1 cellular context compared by ENCODE assay signal in the genomic region with DNA sequence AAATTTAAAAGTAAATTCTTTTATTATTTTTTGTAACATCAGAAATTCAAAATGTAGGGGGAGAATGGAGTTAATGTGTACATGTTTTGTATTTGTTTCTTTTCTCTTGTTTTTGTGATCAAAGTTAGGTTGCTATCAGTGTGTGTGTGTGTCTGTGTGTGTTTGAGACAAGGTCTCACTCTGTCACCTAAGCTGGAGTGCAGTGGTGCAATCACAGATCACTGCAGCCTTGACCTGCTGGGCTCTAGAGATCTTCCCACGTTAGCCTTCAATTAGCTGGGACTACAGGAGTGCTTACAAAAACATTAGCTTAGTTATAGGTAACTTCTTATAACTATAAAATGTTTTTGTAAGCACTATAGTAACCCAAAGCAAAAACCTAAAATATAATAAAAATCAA.
A peak's percentile ranks its signal among the peaks of the same experiment; 100 is the strongest.
TF ChIP-seq lines count a peak whose summit lies in the region.

No MANE protein-coding gene starts in this region.

TF ChIP-seq in HepG2, 621 proteins besides CTCF, POLR2A, EP300 and RAD21 (continued from another document and continues in another):
- 0 out of 2 replicates have a peak, but pooled peaks have one; percentile 23 for TF ChIP-seq MEF2D (CRISPR knock-in tag; IDR thresholded peaks at IDR 0.05)
- peak; percentile 71 to 83; a peak in 3 of 4 replicates for TF ChIP-seq NR2F1 (CRISPR knock-in tag; IDR thresholded peaks at IDR 0.05)
- TF ChIP-seq KLF15 (CRISPR knock-in tag; IDR thresholded peaks at IDR 0.05; ENCODE audit: borderline replicate concordance): no peak
- TF ChIP-seq MED1 (CRISPR knock-in tag; IDR thresholded peaks at IDR 0.05): peak; percentile 66
- TF ChIP-seq HDAC2 (CRISPR knock-in tag; IDR thresholded peaks at IDR 0.05): 0 out of 2 replicates have a peak, but pooled peaks have one; percentile 38
- TF ChIP-seq MNT (IDR thresholded peaks at IDR 0.05): no peak
- TF ChIP-seq PBX2 (CRISPR knock-in tag; IDR thresholded peaks at IDR 0.05): no peak
- TF ChIP-seq JUNB (CRISPR knock-in tag; IDR thresholded peaks at IDR 0.05; ENCODE audit: borderline replicate concordance): no peak
- TF ChIP-seq, protein P1, sequence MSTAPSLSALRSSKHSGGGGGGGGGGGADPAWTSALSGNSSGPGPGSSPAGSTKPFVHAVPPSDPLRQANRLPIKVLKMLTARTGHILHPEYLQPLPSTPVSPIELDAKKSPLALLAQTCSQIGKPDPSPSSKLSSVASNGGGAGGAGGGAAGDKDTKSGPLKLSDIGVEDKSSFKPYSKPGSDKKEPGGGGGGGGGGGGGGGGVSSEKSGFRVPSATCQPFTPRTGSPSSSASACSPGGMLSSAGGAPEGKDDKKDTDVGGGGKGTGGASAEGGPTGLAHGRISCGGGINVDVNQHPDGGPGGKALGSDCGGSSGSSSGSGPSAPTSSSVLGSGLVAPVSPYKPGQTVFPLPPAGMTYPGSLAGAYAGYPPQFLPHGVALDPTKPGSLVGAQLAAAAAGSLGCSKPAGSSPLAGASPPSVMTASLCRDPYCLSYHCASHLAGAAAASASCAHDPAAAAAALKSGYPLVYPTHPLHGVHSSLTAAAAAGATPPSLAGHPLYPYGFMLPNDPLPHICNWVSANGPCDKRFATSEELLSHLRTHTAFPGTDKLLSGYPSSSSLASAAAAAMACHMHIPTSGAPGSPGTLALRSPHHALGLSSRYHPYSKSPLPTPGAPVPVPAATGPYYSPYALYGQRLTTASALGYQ (CRISPR knock-in tag; IDR thresholded peaks at IDR 0.05): 0 out of 2 replicates have a peak, but pooled peaks have one; percentile 28
- 0 out of 2 replicates have a peak, but pooled peaks have one; percentile 25 for TF ChIP-seq PPARG (CRISPR knock-in tag; conservative IDR thresholded peaks at IDR 0.05)
- TF ChIP-seq STAT6 (CRISPR knock-in tag; IDR thresholded peaks at IDR 0.05; ENCODE audit: borderline replicate concordance): no peak
- no peak for TF ChIP-seq ELF3 (CRISPR knock-in tag; IDR thresholded peaks at IDR 0.05)
- no peak for TF ChIP-seq HHEX (CRISPR knock-in tag; IDR thresholded peaks at IDR 0.05)
- peak; percentile 73 for TF ChIP-seq BCL6 (CRISPR knock-in tag; IDR thresholded peaks at IDR 0.05)
- TF ChIP-seq, protein P2, sequence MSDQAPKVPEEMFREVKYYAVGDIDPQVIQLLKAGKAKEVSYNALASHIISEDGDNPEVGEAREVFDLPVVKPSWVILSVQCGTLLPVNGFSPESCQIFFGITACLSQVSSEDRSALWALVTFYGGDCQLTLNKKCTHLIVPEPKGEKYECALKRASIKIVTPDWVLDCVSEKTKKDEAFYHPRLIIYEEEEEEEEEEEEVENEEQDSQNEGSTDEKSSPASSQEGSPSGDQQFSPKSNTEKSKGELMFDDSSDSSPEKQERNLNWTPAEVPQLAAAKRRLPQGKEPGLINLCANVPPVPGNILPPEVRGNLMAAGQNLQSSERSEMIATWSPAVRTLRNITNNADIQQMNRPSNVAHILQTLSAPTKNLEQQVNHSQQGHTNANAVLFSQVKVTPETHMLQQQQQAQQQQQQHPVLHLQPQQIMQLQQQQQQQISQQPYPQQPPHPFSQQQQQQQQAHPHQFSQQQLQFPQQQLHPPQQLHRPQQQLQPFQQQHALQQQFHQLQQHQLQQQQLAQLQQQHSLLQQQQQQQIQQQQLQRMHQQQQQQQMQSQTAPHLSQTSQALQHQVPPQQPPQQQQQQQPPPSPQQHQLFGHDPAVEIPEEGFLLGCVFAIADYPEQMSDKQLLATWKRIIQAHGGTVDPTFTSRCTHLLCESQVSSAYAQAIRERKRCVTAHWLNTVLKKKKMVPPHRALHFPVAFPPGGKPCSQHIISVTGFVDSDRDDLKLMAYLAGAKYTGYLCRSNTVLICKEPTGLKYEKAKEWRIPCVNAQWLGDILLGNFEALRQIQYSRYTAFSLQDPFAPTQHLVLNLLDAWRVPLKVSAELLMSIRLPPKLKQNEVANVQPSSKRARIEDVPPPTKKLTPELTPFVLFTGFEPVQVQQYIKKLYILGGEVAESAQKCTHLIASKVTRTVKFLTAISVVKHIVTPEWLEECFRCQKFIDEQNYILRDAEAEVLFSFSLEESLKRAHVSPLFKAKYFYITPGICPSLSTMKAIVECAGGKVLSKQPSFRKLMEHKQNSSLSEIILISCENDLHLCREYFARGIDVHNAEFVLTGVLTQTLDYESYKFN (CRISPR knock-in tag; conservative IDR thresholded peaks at IDR 0.05): peak; percentile 71
- TF ChIP-seq LCORL (IDR thresholded peaks at IDR 0.05): no peak
- TF ChIP-seq LCORL (CRISPR knock-in tag; IDR thresholded peaks at IDR 0.05): 0 out of 2 replicates have a peak, but pooled peaks have one; percentile 34
- TF ChIP-seq MYPOP (CRISPR knock-in tag; IDR thresholded peaks at IDR 0.05): no peak
- TF ChIP-seq FOXK1 (CRISPR knock-in tag; IDR thresholded peaks at IDR 0.05; ENCODE audit: borderline replicate concordance, low read depth): peak; percentile 28; the same call in 1 of the 2 replicates
- TF ChIP-seq, protein P3, sequence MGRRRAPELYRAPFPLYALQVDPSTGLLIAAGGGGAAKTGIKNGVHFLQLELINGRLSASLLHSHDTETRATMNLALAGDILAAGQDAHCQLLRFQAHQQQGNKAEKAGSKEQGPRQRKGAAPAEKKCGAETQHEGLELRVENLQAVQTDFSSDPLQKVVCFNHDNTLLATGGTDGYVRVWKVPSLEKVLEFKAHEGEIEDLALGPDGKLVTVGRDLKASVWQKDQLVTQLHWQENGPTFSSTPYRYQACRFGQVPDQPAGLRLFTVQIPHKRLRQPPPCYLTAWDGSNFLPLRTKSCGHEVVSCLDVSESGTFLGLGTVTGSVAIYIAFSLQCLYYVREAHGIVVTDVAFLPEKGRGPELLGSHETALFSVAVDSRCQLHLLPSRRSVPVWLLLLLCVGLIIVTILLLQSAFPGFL (CRISPR knock-in tag; IDR thresholded peaks at IDR 0.05): no peak
- no peak for TF ChIP-seq ZNF34 (CRISPR knock-in tag; IDR thresholded peaks at IDR 0.05; ENCODE audit: borderline replicate concordance)
- TF ChIP-seq PRMT3 (CRISPR knock-in tag; IDR thresholded peaks at IDR 0.05; ENCODE audit: borderline replicate concordance, low read depth): no peak
- TF ChIP-seq ZNF749 (CRISPR knock-in tag; IDR thresholded peaks at IDR 0.05; ENCODE audit: borderline replicate concordance): no peak
- TF ChIP-seq SOX5 (CRISPR knock-in tag; IDR thresholded peaks at IDR 0.05; ENCODE audit: borderline replicate concordance): 0 out of 2 replicates have a peak, but pooled peaks have one; percentile 48
- TF ChIP-seq EEA1 (CRISPR knock-in tag; IDR thresholded peaks at IDR 0.05; ENCODE audit: borderline replicate concordance): no peak
- TF ChIP-seq ZNF3 (CRISPR knock-in tag; IDR thresholded peaks at IDR 0.05): peak; percentile 16; the same call in 1 of the 2 replicates
- peak; percentile 58; the same call in 1 of the 2 replicates for TF ChIP-seq TCF7 (IDR thresholded peaks at IDR 0.05; ENCODE audit: low read depth)
- no peak for TF ChIP-seq DR1 (CRISPR knock-in tag; IDR thresholded peaks at IDR 0.05)
- TF ChIP-seq, protein P4, sequence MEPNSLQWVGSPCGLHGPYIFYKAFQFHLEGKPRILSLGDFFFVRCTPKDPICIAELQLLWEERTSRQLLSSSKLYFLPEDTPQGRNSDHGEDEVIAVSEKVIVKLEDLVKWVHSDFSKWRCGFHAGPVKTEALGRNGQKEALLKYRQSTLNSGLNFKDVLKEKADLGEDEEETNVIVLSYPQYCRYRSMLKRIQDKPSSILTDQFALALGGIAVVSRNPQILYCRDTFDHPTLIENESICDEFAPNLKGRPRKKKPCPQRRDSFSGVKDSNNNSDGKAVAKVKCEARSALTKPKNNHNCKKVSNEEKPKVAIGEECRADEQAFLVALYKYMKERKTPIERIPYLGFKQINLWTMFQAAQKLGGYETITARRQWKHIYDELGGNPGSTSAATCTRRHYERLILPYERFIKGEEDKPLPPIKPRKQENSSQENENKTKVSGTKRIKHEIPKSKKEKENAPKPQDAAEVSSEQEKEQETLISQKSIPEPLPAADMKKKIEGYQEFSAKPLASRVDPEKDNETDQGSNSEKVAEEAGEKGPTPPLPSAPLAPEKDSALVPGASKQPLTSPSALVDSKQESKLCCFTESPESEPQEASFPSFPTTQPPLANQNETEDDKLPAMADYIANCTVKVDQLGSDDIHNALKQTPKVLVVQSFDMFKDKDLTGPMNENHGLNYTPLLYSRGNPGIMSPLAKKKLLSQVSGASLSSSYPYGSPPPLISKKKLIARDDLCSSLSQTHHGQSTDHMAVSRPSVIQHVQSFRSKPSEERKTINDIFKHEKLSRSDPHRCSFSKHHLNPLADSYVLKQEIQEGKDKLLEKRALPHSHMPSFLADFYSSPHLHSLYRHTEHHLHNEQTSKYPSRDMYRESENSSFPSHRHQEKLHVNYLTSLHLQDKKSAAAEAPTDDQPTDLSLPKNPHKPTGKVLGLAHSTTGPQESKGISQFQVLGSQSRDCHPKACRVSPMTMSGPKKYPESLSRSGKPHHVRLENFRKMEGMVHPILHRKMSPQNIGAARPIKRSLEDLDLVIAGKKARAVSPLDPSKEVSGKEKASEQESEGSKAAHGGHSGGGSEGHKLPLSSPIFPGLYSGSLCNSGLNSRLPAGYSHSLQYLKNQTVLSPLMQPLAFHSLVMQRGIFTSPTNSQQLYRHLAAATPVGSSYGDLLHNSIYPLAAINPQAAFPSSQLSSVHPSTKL (CRISPR knock-in tag; IDR thresholded peaks at IDR 0.05): peak; percentile 75
- no peak for TF ChIP-seq PRDM10 (CRISPR knock-in tag; IDR thresholded peaks at IDR 0.05; ENCODE audit: low read depth)
- TF ChIP-seq RARA (CRISPR knock-in tag; IDR thresholded peaks at IDR 0.05): peak; percentile 91
- 0 out of 2 replicates have a peak, but pooled peaks have one; percentile 40 for TF ChIP-seq REPIN1 (CRISPR knock-in tag; IDR thresholded peaks at IDR 0.05; ENCODE audit: borderline replicate concordance, low read depth)
- TF ChIP-seq ATF7 (IDR thresholded peaks at IDR 0.05): no peak
- TF ChIP-seq ATF7 (CRISPR knock-in tag; IDR thresholded peaks at IDR 0.05): no peak
- no peak for TF ChIP-seq MTF1 (CRISPR knock-in tag; IDR thresholded peaks at IDR 0.05)
